ENCODE assay signal across 8 cellular contexts in genomic region chr3:55486857-55487375, GRCh38. TPM values are rescaled to one million over a fixed set of nuclear protein-coding genes. Genes with fewer than 3 reads are reported as not detected.
DNase-seq lines count a peak whose midpoint lies in the region; ATAC-seq and TF ChIP-seq lines count a peak whose summit lies in the region.

Gene WNT5A (minus strand): TSS chr3:55487306. CDS start chr3:55486985, 321 bp downstream.

- ATAC-seq in activated B cell treated with CpG ODN at 0.5 μM for 24 hours (ENCODE audit: low read depth) (no peak), left cardiac atrium (peak; percentile 12 to 48), GM19467 (IDR thresholded peaks at IDR 0.05; ENCODE audit: unreplicated experiment) (no peak)

- peak within 1 kb of the TSS; percentile 43 for H3K27ac ChIP-seq in rectal smooth muscle tissue (ENCODE audit: low read depth, low read length)

- H3K9me3 Mint-ChIP-seq in activated naive CD4-positive, alpha-beta T cell treated with anti-CD3 and anti-CD28 coated beads, Interleukin-2, amount 10 ng/mL, durations not matched to agents 7 days and 5 days: no peaks in the 10 kb centered on the region
- no peaks in the 10 kb centered on the region for H3K9me3 Mint-ChIP-seq in activated B cell treated with CpG ODN at 0.5 μM for 24 hours

- no peak within 1 kb of the TSS for H3K9ac ChIP-seq in rectal smooth muscle tissue (ENCODE audit: low read length)

- H3K27me3 ChIP-seq in rectal smooth muscle tissue (ENCODE audit: control insufficient read depth, insufficient read depth, low read length): peaks cover 10% of the 10 kb centered on the region

- TF ChIP-seq CTCF in activated B cell treated with CpG ODN at 0.5 μM for 24 hours (IDR thresholded peaks at IDR 0.05): no peak

- no peak for DNase-seq in activated naive CD4-positive, alpha-beta T cell treated with anti-CD3 and anti-CD28 coated beads, Interleukin-2, amount 10 ng/mL, durations not matched to agents 7 days and 5 days
- DNase-seq in activated naive CD4-positive, alpha-beta T cell treated with Interleukin-2 at 50 U/mL for 16 hours: no peak
- DNase-seq in activated B cell treated with CpG ODN at 0.5 μM for 24 hours (no peak), left cardiac atrium (peak; percentile 50), NCI-H510A (lab: John Stamatoyannopoulos, UW) (no peak)
- DNase-seq in activated naive CD4-positive, alpha-beta T cell treated with anti-CD3 and anti-CD28 coated beads, Interleukin-2, amount 50 U/mL, for 16 hours: no peak

- CTCF ChIA-PET in activated naive CD4-positive, alpha-beta T cell treated with anti-CD3 and anti-CD28 coated beads, Interleukin-2, amount 10 ng/mL, durations not matched to agents 7 days and 5 days (lab: Charles Lee): no interaction called here
- CTCF ChIA-PET in activated B cell treated with CpG ODN at 0.5 μM for 24 hours (lab: Charles Lee): no interaction called here

- H3K4me1 Mint-ChIP-seq in activated naive CD4-positive, alpha-beta T cell treated with anti-CD3 and anti-CD28 coated beads, Interleukin-2, amount 10 ng/mL, durations not matched to agents 7 days and 5 days: peaks cover 24% of the 10 kb centered on the region
- peaks cover 34% of the 10 kb centered on the region for H3K4me1 Mint-ChIP-seq in activated B cell treated with CpG ODN at 0.5 μM for 24 hours

- H3K36me3 ChIP-seq in rectal smooth muscle tissue (ENCODE audit: control insufficient read depth, insufficient read depth, low read length): no peaks in the 10 kb centered on the region

- intact Hi-C loops in activated B cell treated with CpG ODN at 0.5 μM for 24 hours (cut with micrococcal nuclease): loop anchor here (5.0 kb wide), 1 partner anchor 1005 kb away; no protein-coding TSS in a partner anchor
- intact Hi-C loops in left cardiac atrium (cut with DNase I): loop anchor here (5.0 to 10.0 kb wide), 3 partner anchors 88 to 555 kb away; no protein-coding TSS in a partner anchor

- H3K27me3 Mint-ChIP-seq in activated naive CD4-positive, alpha-beta T cell treated with anti-CD3 and anti-CD28 coated beads, Interleukin-2, amount 10 ng/mL, durations not matched to agents 7 days and 5 days: peaks cover 96% of the 10 kb centered on the region
- H3K27me3 Mint-ChIP-seq in activated B cell treated with CpG ODN at 0.5 μM for 24 hours: peaks cover 65% of the 10 kb centered on the region

- POLR2A ChIA-PET in activated B cell treated with CpG ODN at 0.5 μM for 24 hours (lab: Charles Lee): interaction anchor here (0.7 kb wide), 1 partner anchor 765 kb away, joined by 3 read pairs; no protein-coding TSS in a partner anchor

- peaks cover 3% of the 10 kb centered on the region for H3K4me1 ChIP-seq in rectal smooth muscle tissue (ENCODE audit: control insufficient read depth, insufficient read depth, low read length)

- H3K27ac Mint-ChIP-seq in activated naive CD4-positive, alpha-beta T cell treated with anti-CD3 and anti-CD28 coated beads, Interleukin-2, amount 10 ng/mL, durations not matched to agents 7 days and 5 days: no peak within 1 kb of the TSS
- H3K27ac Mint-ChIP-seq in activated B cell treated with CpG ODN at 0.5 μM for 24 hours: no peak within 1 kb of the TSS

- H3K36me3 Mint-ChIP-seq in activated naive CD4-positive, alpha-beta T cell treated with anti-CD3 and anti-CD28 coated beads, Interleukin-2, amount 10 ng/mL, durations not matched to agents 7 days and 5 days: peaks cover 12% of the 10 kb centered on the region
- no peaks in the 10 kb centered on the region for H3K36me3 Mint-ChIP-seq in activated B cell treated with CpG ODN at 0.5 μM for 24 hours (ENCODE audit: low read depth)

- peak within 1 kb of the TSS; percentile 70 for H3K4me3 Mint-ChIP-seq in activated naive CD4-positive, alpha-beta T cell treated with anti-CD3 and anti-CD28 coated beads, Interleukin-2, amount 10 ng/mL, durations not matched to agents 7 days and 5 days
- H3K4me3 Mint-ChIP-seq in activated B cell treated with CpG ODN at 0.5 μM for 24 hours: peak within 1 kb of the TSS; percentile 78

- H3K4me3 ChIP-seq in rectal smooth muscle tissue (ENCODE audit: low read length): peak within 1 kb of the TSS; percentile 83

RNA-seq across cellular contexts. Expression of gene WNT5A, which starts in this region (rescaled TPM):
- total RNA-seq in activated B cell treated with CpG ODN at 0.5 μM for 24 hours (not detected in 2 replicates), left cardiac atrium (1 to 10 TPM; 3.0 to 6.2 TPM)

Comparison
In these comparisons a context has a peak if more than half of its experiments do, and no peak if none do; other contexts are left out.
1. ATAC-seq: peak in left cardiac atrium (2 of 2); none in activated B cell treated with CpG ODN at 0.5 μM for 24 hours (single experiment) and GM19467 (single experiment).